9 cellular contexts compared by ENCODE assay signal in the genomic region with DNA sequence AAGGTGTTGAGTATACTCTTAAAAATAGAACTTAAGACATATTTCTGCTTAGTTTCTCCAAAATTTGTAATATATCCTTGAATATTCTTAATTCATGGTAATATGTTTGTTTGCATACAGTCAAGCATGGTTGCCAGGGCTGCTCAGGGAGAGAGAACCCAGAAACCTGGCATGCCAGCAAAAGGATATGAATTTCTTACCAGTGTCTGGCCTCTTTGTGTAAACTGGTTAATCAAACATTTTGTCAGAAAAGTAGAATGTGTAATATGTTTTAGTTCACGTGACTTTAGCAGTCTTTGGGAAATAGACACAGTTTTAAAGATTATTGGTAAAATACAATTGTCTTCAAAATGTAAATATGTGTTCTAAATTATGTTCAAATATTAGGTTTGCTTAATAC.
"Had no signal": no experiment of that assay in that cellular context is flagged by ENCODE, and none has a peak within 500 bp of the region (broad histone marks: within the 10 kb centered on the region; RNA-seq: fewer than 3 reads in every experiment).

No MANE protein-coding gene starts in this region.

- H3K4me3 Mint-ChIP-seq: HFFc6, IgD-negative memory B cell had no signal

- H3K27ac Mint-ChIP-seq: HFFc6, IgD-negative memory B cell had no signal

- DNase-seq: GOT3, H7, HFFc6 had no signal

- H3K27me3 Mint-ChIP-seq: IgD-negative memory B cell had no signal

- H3K4me3 ChIP-seq: GM23248, HAP-1 had no signal

- H2AFZ ChIP-seq: GM23248 had no signal

- H3K4me1 ChIP-seq: HAP-1 had no signal

- ATAC-seq: HCT116, HepG2 had no signal

- H3K36me3 Mint-ChIP-seq: IgD-negative memory B cell had no signal

- H3K27ac ChIP-seq: GM23248, HL-60 had no signal

- H3K36me3 ChIP-seq: HAP-1 had no signal

- H3K9me3 ChIP-seq: HAP-1 had no signal

- H3K4me1 Mint-ChIP-seq: IgD-negative memory B cell had no signal
